In genomic region chr1:173862146-173862768, GRCh38 we compare ENCODE assay signal across 1 cellular context.
TF ChIP-seq lines count a peak whose summit lies in the region.

No MANE protein-coding gene starts in this region.

TF ChIP-seq in HEK293, 187 proteins besides CTCF, POLR2A, EP300 and RAD21:
- TF ChIP-seq REST (tag by site-specific recombination; IDR thresholded peaks at IDR 0.05) (0 out of 2 replicates have a peak, but pooled peaks have one; percentile 8), ZNF600 (tag by site-specific recombination; IDR thresholded peaks at IDR 0.05) (0 out of 2 replicates have a peak, but pooled peaks have one; percentile 13), ZNF580 (tag by site-specific recombination; IDR thresholded peaks at IDR 0.05) (peak; percentile 68; the same call in 1 of the 2 replicates), HIC1 (tag by site-specific recombination; IDR thresholded peaks at IDR 0.05) (0 out of 2 replicates have a peak, but pooled peaks have one; percentile 27)
TF ChIP-seq in HEK293: peak in this region for 4; not testable (repeated sequence) for 183.
